ENCODE assay signal across 9 cellular contexts in genomic region chr19:43902399-43902798, GRCh38. TPM values are rescaled to one million over a fixed set of nuclear protein-coding genes. Genes with fewer than 3 reads are reported as not detected.
DNase-seq lines count a peak whose midpoint lies in the region; ATAC-seq, FAIRE-seq and TF ChIP-seq lines count a peak whose summit lies in the region.
"Had no signal": no experiment of that assay in that cellular context is flagged by ENCODE, and none has a peak within 500 bp of the region (broad histone marks: within the 10 kb centered on the region; RNA-seq: fewer than 3 reads in every experiment).

No MANE protein-coding gene starts in this region.

- peak overlapping the region; percentile 85 to 93 (median 89) for H3K4me3 Mint-ChIP-seq in CD8-positive, alpha-beta memory T cell
- peak overlapping the region; percentile 82 for H3K4me3 Mint-ChIP-seq in endodermal cell

- no peak overlapping the region for H3K14ac ChIP-seq in neuronal stem cell (ENCODE audit: low read length)

- peaks cover 15 to 26% (median 23%) of the 10 kb centered on the region in 3 donors for H3K4me1 Mint-ChIP-seq in CD8-positive, alpha-beta memory T cell
- H3K4me1 Mint-ChIP-seq in endodermal cell = peaks cover 5% of the 10 kb centered on the region

- CTCF ChIA-PET in CD8-positive, alpha-beta memory T cell (lab: Charles Lee) = no interaction called here

- H4K91ac ChIP-seq in neuronal stem cell (ENCODE audit: low read depth, low read length, poor library complexity) = no peak overlapping the region

- no peak overlapping the region for H3K4ac ChIP-seq in neuronal stem cell (ENCODE audit: low read length)

- H3K27ac Mint-ChIP-seq in CD8-positive, alpha-beta memory T cell = peak overlapping the region in 1 of 8 donors; percentile 49
- no peak overlapping the region for H3K27ac Mint-ChIP-seq in endodermal cell

- no peaks in the 10 kb centered on the region for H3K36me3 ChIP-seq in CD8-positive, alpha-beta memory T cell (ENCODE audit: insufficient read depth, low read length)
- H3K36me3 ChIP-seq in MM.1S (replicated peaks; ENCODE audit: insufficient read depth, low read length) = no peaks in the 10 kb centered on the region
- H3K36me3 ChIP-seq in endodermal cell (ENCODE audit: control insufficient read depth, insufficient read depth, low read length) = no peaks in the 10 kb centered on the region
- H3K36me3 ChIP-seq in neuronal stem cell (replicated peaks in 1 of 2; ENCODE audit: control insufficient read depth in 2 of 2, insufficient read depth in 2 of 2, low read length in 2 of 2) = peaks cover 0 to 6% of the 10 kb centered on the region in 2 donors

- ATAC-seq in GM19452 (IDR thresholded peaks at IDR 0.05; ENCODE audit: unreplicated experiment) = no peak

- H3K4me3 ChIP-seq in CD8-positive, alpha-beta memory T cell (ENCODE audit: low read length) = peak overlapping the region; percentile 82
- H3K4me3 ChIP-seq in MM.1S (ENCODE audit: low read length) (no peak overlapping the region), endodermal cell (ENCODE audit: low read length) (peak overlapping the region; percentile 86), neuronal stem cell (ENCODE audit: low read length in 2 of 2) (peak overlapping the region in 1 of 2 donors; percentile 60)
- H3K4me3 ChIP-seq: mucosa of descending colon had no signal

- H3K18ac ChIP-seq in neuronal stem cell (ENCODE audit: low read length) = no peak overlapping the region

- POLR2A ChIA-PET in CD8-positive, alpha-beta memory T cell (lab: Charles Lee) = no interaction called here

- H2BK5ac ChIP-seq in neuronal stem cell (ENCODE audit: low read length) = no peak overlapping the region

- H2BK15ac ChIP-seq in neuronal stem cell (ENCODE audit: low read length) = no peak overlapping the region

- no peaks in the 10 kb centered on the region for H3K79me1 ChIP-seq in neuronal stem cell (ENCODE audit: low read depth, low read length)

- H2AFZ ChIP-seq in MM.1S (ENCODE audit: low read length) (peak overlapping the region; percentile 64; the same call in 1 of the 2 replicates), neuronal stem cell (ENCODE audit: low read length) (peak overlapping the region; percentile 92)

- H3K27ac ChIP-seq in CD8-positive, alpha-beta memory T cell (ENCODE audit: low read depth, low read length) = no peak overlapping the region
- H3K27ac ChIP-seq in MM.1S (ENCODE audit: low read length) (no peak overlapping the region), endodermal cell (ENCODE audit: low read depth, low read length) (no peak overlapping the region), neuronal stem cell (replicated peaks; ENCODE audit: low read length) (no peak overlapping the region)

- no peaks in the 10 kb centered on the region for H3K27me3 ChIP-seq in CD8-positive, alpha-beta memory T cell (ENCODE audit: insufficient read depth, low read length, poor library complexity, severe bottlenecking)
- no peaks in the 10 kb centered on the region for H3K27me3 ChIP-seq in MM.1S (replicated peaks; ENCODE audit: insufficient read depth, low read length)
- H3K27me3 ChIP-seq in endodermal cell (ENCODE audit: control insufficient read depth, insufficient read depth, low read length, poor library complexity, severe bottlenecking) = no peaks in the 10 kb centered on the region
- H3K27me3 ChIP-seq in neuronal stem cell (ENCODE audit: control insufficient read depth in 3 of 3, insufficient read depth in 3 of 3, low read depth in 1 of 3, low read length in 3 of 3) = no peaks in the 10 kb centered on the region

- no peaks in the 10 kb centered on the region for H4K20me1 ChIP-seq in MM.1S (ENCODE audit: insufficient read depth, low read length)

- no peaks in the 10 kb centered on the region for H3K79me2 ChIP-seq in MM.1S (ENCODE audit: low read length)

- no peaks in the 10 kb centered on the region; the same call in 1 of the 2 replicates for H3K9me2 ChIP-seq in MM.1S (replicated peaks; ENCODE audit: insufficient read depth, low read length)

- H3F3A ChIP-seq in MM.1S (ENCODE audit: insufficient read depth, low read length) = no peaks in the 10 kb centered on the region

- FAIRE-seq in urothelium cell line (lab: Jason Lieb, UNC) = no peak

- no peak overlapping the region for H3K23ac ChIP-seq in neuronal stem cell (ENCODE audit: low read depth, low read length, poor library complexity)

- no peak for DNase-seq in CD8-positive, alpha-beta memory T cell
- DNase-seq in MM.1S = no peak
- DNase-seq in endodermal cell = no peak
- no peak for DNase-seq in neuronal stem cell (ENCODE audit: low spot score)
- no peak for DNase-seq in kidney tubule cell (ENCODE audit: low spot score)
- DNase-seq in SW 1271 (lab: John Stamatoyannopoulos, UW) = no peak
- no peak for DNase-seq in urothelium cell line (ENCODE audit: low spot score)

- no peak for TF ChIP-seq CTCF in MM.1S (IDR thresholded peaks at IDR 0.05; ENCODE audit: low read length)
- TF ChIP-seq CTCF in endodermal cell (conservative IDR thresholded peaks at IDR 0.05) = no peak

- 92 to 98% methylated on average over 4 of the region's 4 CpGs for WGBS in endodermal cell (ENCODE audit: insufficient coverage in 1 of 2, insufficient read length in 1 of 2), 2 experiments
- no CpG with 5 or more reads among the region's 4 CpGs for WGBS in neuronal stem cell (ENCODE audit: extremely low coverage in 2 of 2, insufficient read length in 2 of 2, insufficient replicate concordance in 1 of 2), 2 donors

- H3K4me2 ChIP-seq in MM.1S (ENCODE audit: low read depth, low read length) (no peak overlapping the region; the same call in 1 of the 2 replicates), neuronal stem cell (ENCODE audit: insufficient read depth, low read length, poor library complexity, severe bottlenecking) (no peak overlapping the region)

- H4K8ac ChIP-seq in neuronal stem cell (ENCODE audit: low read depth, low read length) = no peak overlapping the region

- H2AK5ac ChIP-seq in neuronal stem cell (ENCODE audit: low read depth, low read length) = no peak overlapping the region

- H3K36me3 Mint-ChIP-seq in CD8-positive, alpha-beta memory T cell = peaks cover 19 to 82% (median 46%) of the 10 kb centered on the region in 3 donors
- peaks cover 44% of the 10 kb centered on the region for H3K36me3 Mint-ChIP-seq in endodermal cell (ENCODE audit: low read depth)

- peaks cover 11% of the 10 kb centered on the region for H3K4me1 ChIP-seq in CD8-positive, alpha-beta memory T cell (ENCODE audit: insufficient read depth, low read length)
- H3K4me1 ChIP-seq in MM.1S (ENCODE audit: low read length) (no peaks in the 10 kb centered on the region), endodermal cell (ENCODE audit: control insufficient read depth, insufficient read depth, low read length) (no peaks in the 10 kb centered on the region), neuronal stem cell (ENCODE audit: control insufficient read depth in 2 of 2, insufficient read depth in 1 of 2, low read depth in 1 of 2, low read length in 2 of 2) (peaks cover 0 to 4% of the 10 kb centered on the region in 2 donors)

- peaks cover 51 to 87% (median 68%) of the 10 kb centered on the region in 5 donors for H3K9me3 Mint-ChIP-seq in CD8-positive, alpha-beta memory T cell
- peaks cover 53% of the 10 kb centered on the region for H3K9me3 Mint-ChIP-seq in endodermal cell

- no peak overlapping the region for H3K9ac ChIP-seq in MM.1S (ENCODE audit: low read length)
- H3K9ac ChIP-seq in endodermal cell (ENCODE audit: extremely low read depth, low read length, poor library complexity, severe bottlenecking) = no peak overlapping the region
- H3K9ac ChIP-seq in neuronal stem cell (ENCODE audit: low read depth, low read length, poor library complexity) = no peak overlapping the region

- no peak overlapping the region for H2BK12ac ChIP-seq in neuronal stem cell (ENCODE audit: low read length)

- H2BK120ac ChIP-seq in neuronal stem cell (ENCODE audit: low read depth, low read length) = no peak overlapping the region

- H3K9me3 ChIP-seq in CD8-positive, alpha-beta memory T cell (ENCODE audit: low read length) = peaks cover 10% of the 10 kb centered on the region
- H3K9me3 ChIP-seq in MM.1S (replicated peaks; ENCODE audit: insufficient read depth, low read length) (no peaks in the 10 kb centered on the region), endodermal cell (ENCODE audit: control insufficient read depth, low read length) (peaks cover 10% of the 10 kb centered on the region), neuronal stem cell (replicated peaks in 1 of 2; ENCODE audit: control insufficient read depth in 2 of 2, insufficient read depth in 1 of 2, low read depth in 1 of 2, low read length in 2 of 2) (peaks cover 11 to 55% of the 10 kb centered on the region in 2 donors)

- H3K27me3 Mint-ChIP-seq in CD8-positive, alpha-beta memory T cell = no peaks in the 10 kb centered on the region
- peaks cover 14% of the 10 kb centered on the region for H3K27me3 Mint-ChIP-seq in endodermal cell (ENCODE audit: insufficient read depth)

RNA-seq across cellular contexts. Expression of gene ZNF404, which starts 18.6 kb away (rescaled TPM):
- 1 to 10 TPM in 1 of 2 experiments, under 1 TPM in 1; 0.83 to 1.4 TPM for total RNA-seq in CD8-positive, alpha-beta memory T cell
- 3.5 TPM for polyA plus RNA-seq in CD8-positive, alpha-beta memory T cell
- total RNA-seq in endodermal cell = 1 to 10 TPM; 4.0 to 6.6 TPM
- polyA plus RNA-seq in endodermal cell (2013, experiment 1 of 2) = 7.5 TPM
- polyA plus RNA-seq in endodermal cell (2013, experiment 2 of 2) = 5.1 TPM
- 6.1 TPM for polyA plus RNA-seq in neuronal stem cell (2013, experiment 1 of 2)
- polyA plus RNA-seq in neuronal stem cell (2013, experiment 2 of 2) = 6.7 TPM

RNA-seq across cellular contexts. Expression of gene ZNF45, which starts 32.7 kb away (rescaled TPM):
- total RNA-seq in CD8-positive, alpha-beta memory T cell = 10 to 100 TPM; 10.0 to 11.7 TPM
- 15.0 TPM for polyA plus RNA-seq in CD8-positive, alpha-beta memory T cell
- 10 to 100 TPM; 18.6 to 19.4 TPM for total RNA-seq in endodermal cell
- 16.2 TPM for polyA plus RNA-seq in endodermal cell (2013, experiment 1 of 2)
- 11.5 TPM for polyA plus RNA-seq in endodermal cell (2013, experiment 2 of 2)
- 8.3 TPM for polyA plus RNA-seq in neuronal stem cell (2013, experiment 1 of 2)
- polyA plus RNA-seq in neuronal stem cell (2013, experiment 2 of 2) = 8.7 TPM

RNA-seq across cellular contexts. Expression of gene ZNF221, which starts 48.6 kb away (rescaled TPM):
- 1 to 10 TPM; 1.7 to 1.8 TPM for total RNA-seq in CD8-positive, alpha-beta memory T cell
- 3.3 TPM for polyA plus RNA-seq in CD8-positive, alpha-beta memory T cell
- 10 to 100 TPM; 11.5 to 11.8 TPM for total RNA-seq in endodermal cell
- 4.7 TPM for polyA plus RNA-seq in endodermal cell (2013, experiment 1 of 2)
- 5.0 TPM for polyA plus RNA-seq in endodermal cell (2013, experiment 2 of 2)
- 2.0 TPM for polyA plus RNA-seq in neuronal stem cell (2013, experiment 1 of 2)
- polyA plus RNA-seq in neuronal stem cell (2013, experiment 2 of 2) = 1.8 TPM

Comparison
In these comparisons a context has a peak if more than half of its experiments do, and no peak if none do; other contexts are left out.
1. RNA of gene ZNF221, which starts 48.6 kb away (total RNA-seq): 11.5 to 11.8 TPM in endodermal cell; 1.7 to 1.8 TPM in CD8-positive, alpha-beta memory T cell; every median in the first group is over 4 times any median in the second.